14 cellular contexts compared by ENCODE assay signal in the genomic region with DNA sequence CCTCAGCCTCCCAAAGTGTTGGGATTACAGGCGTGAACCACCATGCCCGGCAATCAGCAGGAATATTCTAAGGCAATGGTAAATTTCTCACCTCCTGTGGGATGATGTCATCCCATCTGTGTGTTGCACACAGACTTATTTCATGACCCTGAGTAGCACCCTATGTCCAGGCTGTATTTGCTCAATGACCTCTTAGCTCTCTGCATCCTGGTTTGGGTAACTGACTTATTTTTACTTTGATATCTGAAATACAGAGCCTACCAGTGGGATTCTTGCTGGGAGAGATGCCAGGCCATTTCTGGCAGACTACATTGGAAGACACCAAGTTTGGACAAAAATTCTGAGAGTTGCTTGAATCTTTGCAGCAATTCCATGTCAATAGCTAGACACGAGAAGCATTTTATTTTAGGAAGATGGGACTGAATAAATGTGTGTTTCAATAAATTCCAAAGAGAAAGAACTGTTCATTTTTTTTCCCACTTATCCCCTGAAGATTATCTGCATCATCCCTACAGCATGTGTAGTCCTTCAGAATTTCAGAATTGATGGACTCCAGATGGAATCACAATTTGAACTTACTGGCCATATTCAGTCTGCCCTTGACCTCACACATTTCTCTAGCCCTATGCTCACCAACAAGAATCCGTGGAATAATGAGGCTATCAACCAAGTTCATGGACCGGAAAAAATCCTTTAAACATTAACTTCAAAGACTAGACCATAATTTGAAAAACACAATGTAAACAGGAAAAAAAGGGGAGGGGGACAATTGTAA.
DNase-seq lines count a peak whose midpoint lies in the region; ATAC-seq, FAIRE-seq and TF ChIP-seq lines count a peak whose summit lies in the region.
"Had no signal": no experiment of that assay in that cellular context is flagged by ENCODE, and none has a peak within 500 bp of the region (broad histone marks: within the 10 kb centered on the region; RNA-seq: fewer than 3 reads in every experiment).

No MANE protein-coding gene starts in this region.

- H3K9me3 Mint-ChIP-seq in HFFc6 (no peaks in the 10 kb centered on the region), brain (no peaks in the 10 kb centered on the region)

- H3K4me3 Mint-ChIP-seq in HFFc6 (no peak overlapping the region; the same call in 1 of the 2 replicates), brain (peak overlapping the region in 2 of 5 experiments; percentile 7 to 26)
- H3K4me3 Mint-ChIP-seq: CD14-positive monocyte had no signal

- TF ChIP-seq CTCF in HFFc6 (IDR thresholded peaks at IDR 0.05) (no peak), brain (conservative IDR thresholded peaks at IDR 0.05) (no peak)

- intact Hi-C loops in right cardiac atrium (cut with DNase I), result no loop called here

- H3K4me3 ChIP-seq in right cardiac atrium (ENCODE audit: low read length) (no peak overlapping the region), skeletal muscle cell (ENCODE audit: low read depth, low read length) (no peak overlapping the region), small intestine (ENCODE audit: low read depth in 1 of 2, low read length in 2 of 2) (no peak overlapping the region)
- H3K4me3 ChIP-seq: sigmoid colon had no signal

- peaks cover 36% of the 10 kb centered on the region for H3K4me1 Mint-ChIP-seq in HFFc6 (ENCODE audit: low read depth)
- H3K4me1 Mint-ChIP-seq in brain, result peaks cover 16% of the 10 kb centered on the region
- H3K4me1 Mint-ChIP-seq: CD14-positive monocyte had no signal

- no peak overlapping the region for H3K27ac ChIP-seq in right cardiac atrium (ENCODE audit: low read length)
- no peak overlapping the region for H3K27ac ChIP-seq in small intestine (ENCODE audit: low read depth in 1 of 2, low read length in 1 of 2)

- FAIRE-seq in small intestine (lab: Jason Lieb, UNC), result no peak
- FAIRE-seq: bronchial epithelial cell had no signal

- peak; percentile 94 to 96 for ATAC-seq in right cardiac atrium
- no peak for ATAC-seq in GM18519 (IDR thresholded peaks at IDR 0.05; ENCODE audit: low FRiP score, unreplicated experiment)

- DNase-seq in HFFc6 (no peak), right cardiac atrium (peak; percentile 65 to 87 (median 80)), skeletal muscle cell (ENCODE audit: low read depth) (peak; percentile 52), small intestine (no peak), GF-D8 (lab: John Stamatoyannopoulos, UW) (no peak), T1000 (lab: John Stamatoyannopoulos, UW) (no peak)
- DNase-seq: activated CD4-positive, alpha-beta T cell treated with anti-CD3 and anti-CD28 coated beads for 4 hours; GDM1; KBM-7; sigmoid colon had no signal

- peaks cover 2% of the 10 kb centered on the region for H3K4me1 ChIP-seq in right cardiac atrium (ENCODE audit: control insufficient read depth, insufficient read depth, low read length)
- no peaks in the 10 kb centered on the region for H3K4me1 ChIP-seq in small intestine (ENCODE audit: control insufficient read depth in 2 of 2, insufficient read depth in 1 of 2, low read depth in 1 of 2, low read length in 1 of 2)

- H3K27ac Mint-ChIP-seq in HFFc6 (peak overlapping the region; percentile 2; the same call in 1 of the 2 replicates), brain (peak overlapping the region in 3 of 5 experiments; percentile 44 to 69 (median 65))
- H3K27ac Mint-ChIP-seq: CD14-positive monocyte had no signal

- H3K27me3 Mint-ChIP-seq in HFFc6 (ENCODE audit: insufficient read depth) (no peaks in the 10 kb centered on the region; the same call in 1 of the 2 replicates), brain (peaks cover 46% of the 10 kb centered on the region)

- H3K27me3 ChIP-seq in right cardiac atrium (ENCODE audit: control insufficient read depth, insufficient read depth) (no peaks in the 10 kb centered on the region), small intestine (ENCODE audit: control insufficient read depth in 2 of 2, insufficient read depth in 2 of 2, low read length in 2 of 2) (no peaks in the 10 kb centered on the region)
- H3K27me3 ChIP-seq: sigmoid colon had no signal

- H3K36me3 ChIP-seq in small intestine (ENCODE audit: control insufficient read depth in 2 of 2, insufficient read depth in 2 of 2, low read length in 2 of 2), result no peaks in the 10 kb centered on the region
- H3K36me3 ChIP-seq: sigmoid colon had no signal

- H3K36me3 Mint-ChIP-seq in HFFc6 (ENCODE audit: low read depth), result no peaks in the 10 kb centered on the region
- no peaks in the 10 kb centered on the region for H3K36me3 Mint-ChIP-seq in brain
- H3K36me3 Mint-ChIP-seq: CD14-positive monocyte had no signal

- 55% methylated on average over 5 of the region's 5 CpGs for WGBS in right cardiac atrium
- 63 to 85% (median 75%) methylated on average over 5 of the region's 5 CpGs for WGBS in small intestine, 3 donors

- H3K9me3 ChIP-seq in right cardiac atrium (ENCODE audit: control insufficient read depth, low read length) (no peaks in the 10 kb centered on the region), small intestine (ENCODE audit: control insufficient read depth, low read depth) (no peaks in the 10 kb centered on the region)
- H3K9me3 ChIP-seq: sigmoid colon had no signal

Comparison
In these comparisons a context has a peak if more than half of its experiments do, and no peak if none do; other contexts are left out.
1. DNase-seq: peak in right cardiac atrium (3 of 3) and skeletal muscle cell (single experiment); none in HFFc6 (single experiment), small intestine (single experiment), GF-D8 (single experiment) and T1000 (single experiment).